ENCODE assay signal across 8 cellular contexts in genomic region chr4:123390846-123391456, GRCh38. TPM values are rescaled to one million over a fixed set of nuclear protein-coding genes. Genes with fewer than 3 reads are reported as not detected.
DNase-seq lines count a peak whose midpoint lies in the region; ATAC-seq and TF ChIP-seq lines count a peak whose summit lies in the region.

No MANE protein-coding gene starts in this region.

- H3K27ac ChIP-seq in neural cell (ENCODE audit: low read length), result no peak overlapping the region

- H3K4me3 ChIP-seq in GM06990 (replicated peaks; ENCODE audit: low read depth, low read length) (no peak overlapping the region), astrocyte of the spinal cord (ENCODE audit: low read depth, low read length) (no peak overlapping the region), neural cell (ENCODE audit: low read length) (no peak overlapping the region)

- H3K9me3 ChIP-seq in neural cell (ENCODE audit: low read length), result no peaks in the 10 kb centered on the region

- no peaks in the 10 kb centered on the region for H3K4me1 Mint-ChIP-seq in activated T-cell treated with anti-CD3 and anti-CD28 coated beads, Interleukin-2, amount 50 U/mL, for 4 hours (ENCODE audit: low read depth)

- no peaks in the 10 kb centered on the region for H3K36me3 Mint-ChIP-seq in activated T-cell treated with anti-CD3 and anti-CD28 coated beads, Interleukin-2, amount 50 U/mL, for 4 hours (ENCODE audit: insufficient read depth)

- no peak overlapping the region for H3K4me2 ChIP-seq in neural cell (ENCODE audit: low read length)

- H3K27me3 Mint-ChIP-seq in activated T-cell treated with anti-CD3 and anti-CD28 coated beads, Interleukin-2, amount 50 U/mL, for 4 hours (ENCODE audit: low read depth), result peaks cover 5% of the 10 kb centered on the region

- no peaks in the 10 kb centered on the region for H4K20me1 ChIP-seq in neural cell (ENCODE audit: insufficient read depth)

- no peaks in the 10 kb centered on the region for H3K36me3 ChIP-seq in GM06990 (ENCODE audit: control insufficient read depth, insufficient read depth, low read length)
- no peaks in the 10 kb centered on the region for H3K36me3 ChIP-seq in neural cell (ENCODE audit: insufficient read depth, low read length)

- TF ChIP-seq RAD21 in neural cell (conservative IDR thresholded peaks at IDR 0.05), result no peak

- H3K9ac ChIP-seq in neural cell (ENCODE audit: low read length), result no peak overlapping the region

- no peak overlapping the region for H2AFZ ChIP-seq in neural cell (ENCODE audit: low read depth, low read length)

- no peaks in the 10 kb centered on the region for H3K9me3 Mint-ChIP-seq in activated T-cell treated with anti-CD3 and anti-CD28 coated beads, Interleukin-2, amount 50 U/mL, for 4 hours

- DNase-seq in GM06990 (ENCODE audit: extremely low read depth, insufficient read length), result no peak
- peak; percentile 27 for DNase-seq in LHCN-M2 (ENCODE audit: low read depth)
- DNase-seq in astrocyte of the spinal cord (ENCODE audit: low read depth, low spot score), result peak; percentile 42
- no peak for DNase-seq in dedifferentiated amniotic fluid mesenchymal stem cell (ENCODE audit: extremely low spot score)
- no peak for DNase-seq in activated T-cell treated with anti-CD3 and anti-CD28 coated beads, Interleukin-2, amount 50 U/mL, for 4 hours
- DNase-seq in activated CD4-positive, CD25-positive, alpha-beta regulatory T cell treated with anti-CD3 and anti-CD28 coated beads, Interleukin-2, amount 50 U/mL, for 72 hours, result no peak

- TF ChIP-seq EP300 in neural cell (conservative IDR thresholded peaks at IDR 0.05; ENCODE audit: poor library complexity, severe bottlenecking), result no peak

- in situ Hi-C loops in astrocyte of the spinal cord (cut with HindIII; ENCODE audit: low sequenced_read_pairs), result no loop called here

- no peaks in the 10 kb centered on the region for H3K27me3 ChIP-seq in GM06990 (replicated peaks; ENCODE audit: control insufficient read depth, insufficient read depth, low read length)
- H3K27me3 ChIP-seq in neural cell (ENCODE audit: insufficient read depth, low read depth, low read length), result no peaks in the 10 kb centered on the region

- no peak for ATAC-seq in activated T-cell treated with anti-CD3 and anti-CD28 coated beads, Interleukin-2, amount 50 U/mL, for 4 hours
- no peak for ATAC-seq in GM19351 (IDR thresholded peaks at IDR 0.05; ENCODE audit: unreplicated experiment)

- no peak overlapping the region for H3K4me3 Mint-ChIP-seq in activated T-cell treated with anti-CD3 and anti-CD28 coated beads, Interleukin-2, amount 50 U/mL, for 4 hours

- no peaks in the 10 kb centered on the region for H3K9me2 ChIP-seq in neural cell (ENCODE audit: insufficient read depth, low read length)

- TF ChIP-seq CTCF in GM06990 (IDR thresholded peaks at IDR 0.05; ENCODE audit: insufficient read depth, low read length, poor library complexity, severe bottlenecking) (peak; percentile 48), astrocyte of the spinal cord (IDR thresholded peaks at IDR 0.05; ENCODE audit: low read depth, low read length) (peak; percentile 44), neural cell (IDR thresholded peaks at IDR 0.05; ENCODE audit: poor library complexity, severe bottlenecking) (peak; percentile 56)

- no peaks in the 10 kb centered on the region for H3K79me2 ChIP-seq in neural cell (replicated peaks; ENCODE audit: insufficient read depth, low read length)

- H3F3A ChIP-seq in neural cell (ENCODE audit: insufficient read depth, low read length, poor library complexity, severe bottlenecking), result no peaks in the 10 kb centered on the region

TF ChIP-seq in neural cell, 6 proteins besides CTCF, POLR2A, EP300 and RAD21:
- TF ChIP-seq SMC3 (conservative IDR thresholded peaks at IDR 0.05; ENCODE audit: poor library complexity) (peak; percentile 42), POLR2AphosphoS5 (IDR thresholded peaks at IDR 0.05) (no peak)

RNA-seq across cellular contexts. Expression of gene SPRY1, which starts 5.6 kb away (rescaled TPM):
- 6.2 and 13.5 TPM in 2 replicates for total RNA-seq in LHCN-M2 (2014; rRNA removed)
- polyA plus RNA-seq in LHCN-M2 (2012), result 3.7 TPM
- 0.58 and 2.4 TPM in 2 replicates for polyA plus RNA-seq in neural cell
- 2.9 and 3.7 TPM in 2 replicates for polyA minus RNA-seq in neural cell
- total RNA-seq in activated T-cell treated with anti-CD3 and anti-CD28 coated beads, Interleukin-2, amount 50 U/mL, for 4 hours, result 10 to 100 TPM; 31.8 to 65.2 (median 48.4) TPM

Comparison
In these comparisons a context has a peak if more than half of its experiments do, and no peak if none do; other contexts are left out.
1. DNase-seq: peak in LHCN-M2 (single experiment) and astrocyte of the spinal cord (single experiment); none in GM06990 (single experiment), dedifferentiated amniotic fluid mesenchymal stem cell (single experiment), activated T-cell treated with anti-CD3 and anti-CD28 coated beads, Interleukin-2, amount 50 U/mL, for 4 hours (single experiment) and activated CD4-positive, CD25-positive, alpha-beta regulatory T cell treated with anti-CD3 and anti-CD28 coated beads, Interleukin-2, amount 50 U/mL, for 72 hours (single experiment).
2. Peak in every context shown above with its lines, with median percentiles within 50 percentile points of each other: CTCF ChIP-seq.